In the genomic region with DNA sequence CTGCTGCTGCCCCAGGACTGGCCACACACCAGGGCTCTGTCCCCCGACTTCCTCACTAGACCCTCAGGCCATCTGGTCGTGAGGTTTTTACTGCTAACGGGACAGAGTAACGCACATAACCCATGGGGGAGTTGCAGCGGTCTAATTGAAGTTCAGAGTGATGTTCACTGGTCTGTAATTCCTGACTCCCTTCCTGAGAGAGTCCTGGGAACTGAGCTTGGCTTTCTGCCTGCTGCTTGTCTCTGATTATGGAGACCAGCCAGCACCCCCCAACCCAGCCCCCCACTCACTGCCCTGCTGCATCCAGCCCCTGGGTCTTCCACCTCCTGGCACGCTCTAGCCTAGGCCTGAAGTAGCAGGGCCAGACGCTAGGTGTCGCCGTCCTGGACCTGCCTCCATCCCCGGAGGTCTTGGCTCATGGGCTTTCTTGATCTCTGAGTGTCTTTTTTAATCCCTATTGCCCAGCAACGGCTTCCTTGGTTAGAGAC, we compare ENCODE assay signal across 8 cellular contexts.
DNase-seq lines count a peak whose midpoint lies in the region; ATAC-seq and TF ChIP-seq lines count a peak whose summit lies in the region.

No MANE protein-coding gene starts in this region.

- CTCF ChIA-PET in OCI-LY7 (lab: Charles Lee; ENCODE audit: unreplicated experiment) = interaction anchor here (0.6 to 1.8 kb wide), 6 partner anchors 48 to 195 kb away, joined by 3 to 8 read pairs (median 4); no protein-coding TSS in a partner anchor

- H3K9ac ChIP-seq in endodermal cell (ENCODE audit: extremely low read depth, low read length, poor library complexity, severe bottlenecking) (no peak overlapping the region), neural progenitor cell (no peak overlapping the region)

- H3K36me3 ChIP-seq in BE2C = no peaks in the 10 kb centered on the region
- H3K36me3 ChIP-seq in OCI-LY7 (ENCODE audit: insufficient read depth, low read length) = peaks cover 23% of the 10 kb centered on the region; the same call in 1 of the 2 replicates
- no peaks in the 10 kb centered on the region for H3K36me3 ChIP-seq in endodermal cell (ENCODE audit: control insufficient read depth, insufficient read depth, low read length)
- H3K36me3 ChIP-seq in neural progenitor cell = no peaks in the 10 kb centered on the region

- H3K9me3 ChIP-seq in BE2C (no peaks in the 10 kb centered on the region), OCI-LY7 (ENCODE audit: low read length) (no peaks in the 10 kb centered on the region), endodermal cell (ENCODE audit: control insufficient read depth, low read length) (no peaks in the 10 kb centered on the region), neural progenitor cell (ENCODE audit: low read depth) (no peaks in the 10 kb centered on the region)

- intact Hi-C loops in OCI-LY7 (cut with micrococcal nuclease; ENCODE audit: unreplicated experiment) = loop anchor here (1.0 to 10.0 kb wide), 5 partner anchors 53 to 780 kb away; a partner anchor contains a TSS

- no peaks in the 10 kb centered on the region for H3K9me3 Mint-ChIP-seq in endodermal cell
- no peaks in the 10 kb centered on the region for H3K9me3 Mint-ChIP-seq in neural progenitor cell

- no peak overlapping the region for H3K4me3 Mint-ChIP-seq in endodermal cell
- peak overlapping the region; percentile 72 for H3K4me3 Mint-ChIP-seq in neural progenitor cell

- H3K27ac ChIP-seq in OCI-LY7 (ENCODE audit: low read depth, low read length, poor library complexity, severe bottlenecking) (peak overlapping the region; percentile 99), endodermal cell (ENCODE audit: low read depth, low read length) (no peak overlapping the region), neural progenitor cell (no peak overlapping the region)

- H3F3A ChIP-seq in neural progenitor cell (ENCODE audit: low read depth) = peaks cover 66% of the 10 kb centered on the region

- DNase-seq in BE2C (peak; percentile 93), OCI-LY7 (ENCODE audit: low spot score) (peak; percentile 94), endodermal cell (peak; percentile 95), neural progenitor cell (ENCODE audit: low spot score) (peak; percentile 83), DMS114 treated with DMSO at 0.1 percent for 48 hours (lab: John Stamatoyannopoulos, UW; ENCODE audit: unreplicated experiment) (no peak), SKM-1 treated with dmso at 0.1 percent for 144 hours (lab: John Stamatoyannopoulos, UW; ENCODE audit: unreplicated experiment) (no peak)

- POLR2A ChIA-PET in OCI-LY7 (lab: Charles Lee) = interaction anchor here (0.7 to 6.1 kb wide), 14 partner anchors 9 to 881 kb away, joined by 3 to 38 read pairs (median 4); no protein-coding TSS in a partner anchor

- H3K4me2 ChIP-seq in OCI-LY7 (ENCODE audit: low read length) (peak overlapping the region; percentile 90), neural progenitor cell (peak overlapping the region; percentile 68)

- TSS peak; percentile 91 for BruUV-seq in OCI-LY7 (replicated peaks; lab: Mats Ljungman, UMichigan)

- peaks cover 4% of the 10 kb centered on the region for H3K36me3 Mint-ChIP-seq in endodermal cell (ENCODE audit: low read depth)
- H3K36me3 Mint-ChIP-seq in neural progenitor cell = peaks cover 6% of the 10 kb centered on the region

- H3K27ac Mint-ChIP-seq in endodermal cell (peak overlapping the region; percentile 38), neural progenitor cell (peak overlapping the region; percentile 98)

- no peak overlapping the region for H2AFZ ChIP-seq in OCI-LY7 (ENCODE audit: low read length)
- no peak overlapping the region for H2AFZ ChIP-seq in neural progenitor cell (replicated peaks)

- no peaks in the 10 kb centered on the region for H3K27me3 Mint-ChIP-seq in endodermal cell (ENCODE audit: insufficient read depth)
- peaks cover 19% of the 10 kb centered on the region for H3K27me3 Mint-ChIP-seq in neural progenitor cell (ENCODE audit: insufficient read depth, low read depth)

- peaks cover 33% of the 10 kb centered on the region; the same call in 1 of the 2 replicates for H3K79me2 ChIP-seq in OCI-LY7 (ENCODE audit: insufficient read depth, low read depth, low read length)
- peaks cover 68% of the 10 kb centered on the region for H3K79me2 ChIP-seq in neural progenitor cell (ENCODE audit: low read depth)

- no peaks in the 10 kb centered on the region for H3K9me2 ChIP-seq in OCI-LY7 (ENCODE audit: insufficient read depth, low read length)

- no peaks in the 10 kb centered on the region for H4K20me1 ChIP-seq in OCI-LY7 (ENCODE audit: insufficient read depth, low read length)
- H4K20me1 ChIP-seq in neural progenitor cell (ENCODE audit: low read depth) = peaks cover 93% of the 10 kb centered on the region

- TF ChIP-seq CTCF in BE2C (IDR thresholded peaks at IDR 0.05; ENCODE audit: low read depth, low read length) (peak; percentile 88), OCI-LY7 (conservative IDR thresholded peaks at IDR 0.05; ENCODE audit: low read length) (peak; percentile 90), endodermal cell (conservative IDR thresholded peaks at IDR 0.05) (peak; percentile 88), neural progenitor cell (IDR thresholded peaks at IDR 0.05) (peak; percentile 85)

- H3K27me3 ChIP-seq in BE2C (no peaks in the 10 kb centered on the region), endodermal cell (ENCODE audit: control insufficient read depth, insufficient read depth, low read length, poor library complexity, severe bottlenecking) (no peaks in the 10 kb centered on the region), neural progenitor cell (no peaks in the 10 kb centered on the region)

- H3K4me1 Mint-ChIP-seq in endodermal cell (peaks cover 87% of the 10 kb centered on the region), neural progenitor cell (peaks cover 99% of the 10 kb centered on the region)

- 45 to 64% methylated on average over 6 to 11 of the region's 11 CpGs for WGBS in endodermal cell (ENCODE audit: insufficient coverage in 1 of 2, insufficient read length in 1 of 2), 2 experiments

- ATAC-seq in GM21381 (IDR thresholded peaks at IDR 0.05; ENCODE audit: unreplicated experiment) = peak; percentile 34
- ATAC-seq in GM18511 (IDR thresholded peaks at IDR 0.05; ENCODE audit: unreplicated experiment) = no peak

- H3K4me1 ChIP-seq in BE2C = peaks cover 67% of the 10 kb centered on the region
- peaks cover 93% of the 10 kb centered on the region for H3K4me1 ChIP-seq in OCI-LY7 (ENCODE audit: insufficient read depth, low read length, poor library complexity, severe bottlenecking)
- H3K4me1 ChIP-seq in endodermal cell (ENCODE audit: control insufficient read depth, insufficient read depth, low read length) = peaks cover 36% of the 10 kb centered on the region
- H3K4me1 ChIP-seq in neural progenitor cell = peaks cover 88% of the 10 kb centered on the region

- H3K4me3 ChIP-seq in BE2C (ENCODE audit: low read depth, low read length) (no peak overlapping the region), OCI-LY7 (ENCODE audit: low read depth, low read length, poor library complexity, severe bottlenecking) (peak overlapping the region; percentile 62), endodermal cell (ENCODE audit: low read length) (no peak overlapping the region), neural progenitor cell (no peak overlapping the region)

Comparison
In these comparisons a context has a peak if more than half of its experiments do, and no peak if none do; other contexts are left out.
1. DNase-seq: peak in BE2C (single experiment), OCI-LY7 (single experiment), endodermal cell (single experiment) and neural progenitor cell (single experiment); none in DMS114 treated with DMSO at 0.1 percent for 48 hours (single experiment) and SKM-1 treated with dmso at 0.1 percent for 144 hours (single experiment).
2. Peak in every context shown above with its lines, with median percentiles within 50 percentile points of each other: CTCF ChIP-seq.